In genomic region chr13:25207291-25207690, GRCh38 we compare ENCODE assay signal across 24 cellular contexts. TPM values are rescaled to one million over a fixed set of nuclear protein-coding genes. Genes with fewer than 3 reads are reported as not detected.
"Had no signal": no experiment of that assay in that cellular context is flagged by ENCODE, and none has a peak within 500 bp of the region (broad histone marks: within the 10 kb centered on the region; RNA-seq: fewer than 3 reads in every experiment).

No MANE protein-coding gene starts in this region.

- FAIRE-seq: TTC549 had no signal

- H3K4me2 ChIP-seq: PC-9 had no signal

- H3K4me3 ChIP-seq: cardiac muscle cell, MG63, PC-9 had no signal

- ATAC-seq: activated T-cell treated with anti-CD3 and anti-CD28 coated beads, Interleukin-2, amount 50 U/mL, for 4 hours; activated T-helper 17 cell treated with anti-CD3 and anti-CD28 coated beads, Interleukin-2, amount 50 U/mL, for 72 hours; T-helper 17 cell had no signal

- H3K36me3 ChIP-seq: brain microvascular endothelial cell, cardiac muscle cell, MG63 had no signal

- H3K9me3 ChIP-seq: MG63 had no signal

- DNase-seq: activated CD4-positive, alpha-beta memory T cell treated with anti-CD3 and anti-CD28 coated beads for 36 hours; activated CD4-positive, alpha-beta T cell treated with anti-CD3 and anti-CD28 coated beads, Interleukin-2, amount 10 ng/mL, durations not matched to agents 7 days and 5 days; activated CD4-positive, CD25-positive, alpha-beta regulatory T cell; activated CD8-positive, alpha-beta memory T cell treated with anti-CD3 and anti-CD28 coated beads for 24 hours; activated gamma-delta T cell; activated naive CD4-positive, alpha-beta T cell treated with anti-CD3 and anti-CD28 coated beads for 36 hours; activated T-cell treated with anti-CD3 and anti-CD28 coated beads, Interleukin-2, amount 50 U/mL, for 4 hours; brain microvascular endothelial cell; cerebellar nuclear complex; MG63; NCI-H1105; NCI-H1436; NCI-H1694 treated with DMSO at 0.1 percent for 48 hours; NCI-H2029 treated with DMSO at 0.1 percent for 48 hours; NCI-H510A treated with DMSO at 0.1 percent for 48 hours; NCI-H748 treated with DMSO at 0.1 percent for 48 hours; PC-9; SIG-M5; T-helper 17 cell; T-helper 9 cell had no signal

- H3K27ac ChIP-seq: brain microvascular endothelial cell, cardiac muscle cell, PC-9 had no signal

- H2AFZ ChIP-seq: PC-9 had no signal

- H3K27me3 ChIP-seq: brain microvascular endothelial cell, cardiac muscle cell had no signal

RNA-seq across cellular contexts. Expression of gene AMER2, which starts 35.2 kb away (rescaled TPM):
- total RNA-seq: activated CD4-positive, alpha-beta memory T cell treated with anti-CD3 and anti-CD28 coated beads for 36 hours; activated CD4-positive, alpha-beta T cell treated with anti-CD3 and anti-CD28 coated beads, Interleukin-2, amount 10 ng/mL, durations not matched to agents 7 days and 5 days; activated naive CD4-positive, alpha-beta T cell treated with anti-CD3 and anti-CD28 coated beads for 36 hours; activated T-cell treated with anti-CD3 and anti-CD28 coated beads, Interleukin-2, amount 50 U/mL, for 4 hours; activated T-helper 17 cell treated with anti-CD3 and anti-CD28 coated beads, Interleukin-2, amount 50 U/mL, for 72 hours; PC-9; RPMI7951; T-helper 17 cell had no signal
